24 cellular contexts compared by ENCODE assay signal in genomic region chr5:16788957-16789356, GRCh38.
A peak's percentile ranks its signal among the peaks of the same experiment; 100 is the strongest.
DNase-seq lines count a peak whose midpoint lies in the region; ATAC-seq, FAIRE-seq and TF ChIP-seq lines count a peak whose summit lies in the region.
"Had no signal": no experiment of that assay in that cellular context is flagged by ENCODE, and none has a peak within 500 bp of the region (broad histone marks: within the 10 kb centered on the region; RNA-seq: fewer than 3 reads in every experiment).

No MANE protein-coding gene starts in this region.

- H3K36me3 ChIP-seq in mammary epithelial cell (ENCODE audit: insufficient read depth, low read length) (no peaks in the 10 kb centered on the region), GM12878 (ENCODE audit: control insufficient read depth in 2 of 2, insufficient read depth in 2 of 2, low read length in 1 of 2) (no peaks in the 10 kb centered on the region), left lung (no peaks in the 10 kb centered on the region), GM23248 (ENCODE audit: low read depth) (no peaks in the 10 kb centered on the region)
- H3K36me3 ChIP-seq: BLaER1 had no signal

- dilution Hi-C loops in mammary epithelial cell (cut with HindIII; ENCODE audit: low sequenced_read_pairs): no loop called here

- H3K9me3 ChIP-seq in mammary epithelial cell (replicated peaks; ENCODE audit: insufficient read depth, low read length): no peaks in the 10 kb centered on the region
- H3K9me3 ChIP-seq in GM12878 (replicated peaks; ENCODE audit: control insufficient read depth, insufficient read depth, low read length): no peaks in the 10 kb centered on the region; the same call in 1 of the 3 replicates
- no peaks in the 10 kb centered on the region for H3K9me3 ChIP-seq in left lung
- H3K9me3 ChIP-seq in GM23248 (ENCODE audit: low read depth): no peaks in the 10 kb centered on the region
- H3K9me3 ChIP-seq: BLaER1, Caco-2, HAP-1 had no signal

- no peaks in the 10 kb centered on the region for H3K9me2 ChIP-seq in GM23248 (ENCODE audit: insufficient read depth)

- RAD21 ChIA-PET in GM12878 (lab: Charles Lee; ENCODE audit: unreplicated experiment): no interaction called here

- H3K4me2 ChIP-seq in mammary epithelial cell (ENCODE audit: insufficient read depth, low read depth, low read length) (no peak overlapping the region), GM12878 (ENCODE audit: control insufficient read depth, insufficient read depth) (no peak overlapping the region), GM23248 (ENCODE audit: unreplicated experiment) (no peak overlapping the region)

- DNase-seq in MCF 10A (ENCODE audit: unreplicated experiment) (no peak), mammary epithelial cell (no peak), HFFc6 (no peak), GM12878 (ENCODE audit: low read depth, low spot score) (no peak), mesenteric fat pad (ENCODE audit: low spot score) (peak; percentile 26), mesothelial cell of epicardium (ENCODE audit: low spot score in 2 of 2, unreplicated experiment in 2 of 2) (no peak), left lung (no peak), GM23248 (no peak)
- DNase-seq: Caco-2; CD4-positive, CD25-positive, alpha-beta regulatory T cell; CD8-positive, alpha-beta T cell; DMS153; EL; GDM1; GOT3 had no signal

- H3K27me3 Mint-ChIP-seq in MCF 10A (ENCODE audit: insufficient read depth, unreplicated experiment) (no peaks in the 10 kb centered on the region), HFFc6 (ENCODE audit: insufficient read depth) (peaks cover 2% of the 10 kb centered on the region), mesothelial cell of epicardium (ENCODE audit: low read depth) (no peaks in the 10 kb centered on the region)

- H3K79me2 ChIP-seq in mammary epithelial cell (ENCODE audit: insufficient read depth, low read length) (peaks cover 86% of the 10 kb centered on the region), GM12878 (ENCODE audit: control insufficient read depth, insufficient read depth, low read length) (no peaks in the 10 kb centered on the region), GM23248 (ENCODE audit: insufficient read depth) (peaks cover 100% of the 10 kb centered on the region)

- SMC1A ChIA-PET in GM12878 (lab: Charles Lee; ENCODE audit: uncharacterized antibody, unreplicated experiment): no interaction called here

- H3K36me3 Mint-ChIP-seq in MCF 10A (ENCODE audit: insufficient read depth, unreplicated experiment) (no peaks in the 10 kb centered on the region), HFFc6 (ENCODE audit: low read depth) (peaks cover 22% of the 10 kb centered on the region), mesothelial cell of epicardium (peaks cover 15% of the 10 kb centered on the region)
- H3K36me3 Mint-ChIP-seq: CD4-positive, CD25-positive, alpha-beta regulatory T cell; CD8-positive, alpha-beta T cell had no signal

- no peak for TF ChIP-seq EP300 in GM12878 (IDR thresholded peaks at IDR 0.05; ENCODE audit: borderline replicate concordance in 1 of 2, control insufficient read depth in 1 of 2, low read depth in 2 of 2, low read length in 2 of 2)

- no peak for TF ChIP-seq CTCF in MCF 10A (IDR thresholded peaks at IDR 0.05; ENCODE audit: unreplicated experiment)
- TF ChIP-seq CTCF in mammary epithelial cell (conservative IDR thresholded peaks at IDR 0.05 in 1 of 2, IDR thresholded peaks at IDR 0.05 in 1 of 2; ENCODE audit: extremely low read depth in 1 of 2, insufficient read depth in 1 of 2, low read depth in 1 of 2, low read length in 2 of 2): no peak
- TF ChIP-seq CTCF in HFFc6 (IDR thresholded peaks at IDR 0.05): no peak
- TF ChIP-seq CTCF in GM12878 (IDR thresholded peaks at IDR 0.05 in 2 of 3, conservative IDR thresholded peaks at IDR 0.05 in 1 of 3; ENCODE audit: control insufficient read depth in 2 of 3, extremely low read depth in 1 of 3, insufficient read depth in 1 of 3, low read depth in 3 of 3, low read length in 3 of 3): no peak
- no peak for TF ChIP-seq CTCF in mesothelial cell of epicardium (IDR thresholded peaks at IDR 0.05; ENCODE audit: unreplicated experiment)
- TF ChIP-seq CTCF in left lung (IDR thresholded peaks at IDR 0.05): no peak

- no peak overlapping the region for H3K9ac ChIP-seq in mammary epithelial cell (ENCODE audit: insufficient read depth, low read length)
- no peak overlapping the region for H3K9ac ChIP-seq in GM12878 (ENCODE audit: control insufficient read depth, insufficient read depth, low read length)
- H3K9ac ChIP-seq in GM23248: no peak overlapping the region
- H3K9ac ChIP-seq: BLaER1 had no signal

- H3K4me3 Mint-ChIP-seq in MCF 10A (ENCODE audit: unreplicated experiment) (no peak overlapping the region), HFFc6 (no peak overlapping the region), mesothelial cell of epicardium (no peak overlapping the region)
- H3K4me3 Mint-ChIP-seq: B cell; CD4-positive, CD25-positive, alpha-beta regulatory T cell; CD8-positive, alpha-beta T cell had no signal

- H3K27ac ChIP-seq in mammary epithelial cell (ENCODE audit: insufficient read depth, low read depth, low read length): no peak overlapping the region
- no peak overlapping the region for H3K27ac ChIP-seq in GM12878 (ENCODE audit: control insufficient read depth, insufficient read depth)
- no peak overlapping the region for H3K27ac ChIP-seq in left lung
- no peak overlapping the region for H3K27ac ChIP-seq in GM23248
- H3K27ac ChIP-seq: 22Rv1, BLaER1, C4-2B had no signal

- no peak for TF ChIP-seq POLR2A in GM12878 (IDR thresholded peaks at IDR 0.05; ENCODE audit: low read depth, low read length)

- CTCF ChIA-PET in MCF 10A (lab: Yijun Ruan, JAX) (interaction anchor here (0.7 to 7.9 kb wide), 4 partner anchors 10 to 402 kb away, joined by 3 to 92 read pairs (median 4); no protein-coding TSS in a partner anchor), mammary epithelial cell (lab: Charles Lee; ENCODE audit: low non-redundant PET) (no interaction called here), GM12878 (lab: Yijun Ruan, JAX) (interaction anchor here (1.4 to 3.2 kb wide), 2 partner anchors 343 to 401 kb away, joined by 5 to 8 read pairs; no protein-coding TSS in a partner anchor)

- BruUV-seq in MCF 10A (replicated peaks; lab: Mats Ljungman, UMichigan): no TSS peak
- BruUV-seq in mammary epithelial cell (replicated peaks; lab: Mats Ljungman, UMichigan): no TSS peak
- no TSS peak for BruUV-seq in GM12878 (replicated peaks; lab: Mats Ljungman, UMichigan)

- H4K20me1 ChIP-seq in mammary epithelial cell (ENCODE audit: insufficient read depth, low read length) (no peaks in the 10 kb centered on the region), GM12878 (ENCODE audit: control insufficient read depth, insufficient read depth) (no peaks in the 10 kb centered on the region), GM23248 (ENCODE audit: insufficient read depth) (no peaks in the 10 kb centered on the region)
- H4K20me1 ChIP-seq: BLaER1 had no signal

- H3K27ac Mint-ChIP-seq in MCF 10A (ENCODE audit: low read depth, unreplicated experiment): peak overlapping the region; percentile 66
- H3K27ac Mint-ChIP-seq in HFFc6: peak overlapping the region; percentile 10; the same call in 1 of the 2 replicates
- no peak overlapping the region for H3K27ac Mint-ChIP-seq in mesothelial cell of epicardium
- H3K27ac Mint-ChIP-seq: B cell; CD4-positive, CD25-positive, alpha-beta regulatory T cell; CD8-positive, alpha-beta T cell had no signal

- H3K4me3 ChIP-seq in mammary epithelial cell (replicated peaks in 1 of 3; ENCODE audit: insufficient read depth in 1 of 3, low read depth in 2 of 3, low read length in 3 of 3) (no peak overlapping the region), GM12878 (no peak overlapping the region), left lung (no peak overlapping the region), GM23248 (no peak overlapping the region)
- H3K4me3 ChIP-seq: BLaER1, HAP-1 had no signal

- 81% methylated on average over 5 of the region's 5 CpGs for WGBS in mammary epithelial cell (ENCODE audit: low coverage, missing lambda C conversion rate)
- WGBS in GM12878 (ENCODE audit: insufficient coverage, insufficient replicate concordance, low lambda C conversion rate, missing lambda C conversion rate): 23% methylated on average over 5 of the region's 5 CpGs
- WGBS in GM23248 (ENCODE audit: low coverage in 1 of 2, low lambda C conversion rate in 2 of 2, missing lambda C conversion rate in 2 of 2), 2 experiments: 97 to 98% methylated on average over 5 of the region's 5 CpGs

- intact Hi-C loops in MCF 10A (cut with micrococcal nuclease): no loop called here
- intact Hi-C loops in mammary epithelial cell (cut with micrococcal nuclease): no loop called here
- intact Hi-C loops in GM12878 (cut with micrococcal nuclease; ENCODE audit: unreplicated experiment): no loop called here
- intact Hi-C loops in left lung (cut with DNase I): loop anchor here (5.0 to 10.0 kb wide), 2 partner anchors 396 to 403 kb away; no protein-coding TSS in a partner anchor

- in situ Hi-C loops in mammary epithelial cell (cut with MboI; ENCODE audit: low sequenced_read_pairs in 2 of 2) (no loop called here), GM12878 (cut with MboI) (loop anchor here (25.0 kb wide), 1 partner anchor 1523 kb away; no protein-coding TSS in a partner anchor), GM23248 (cut with MboI) (loop anchor here (5.0 kb wide), 1 partner anchor 398 kb away; no protein-coding TSS in a partner anchor)

- peaks cover 3% of the 10 kb centered on the region for H3K4me1 ChIP-seq in mammary epithelial cell (ENCODE audit: insufficient read depth, low read length)
- peaks cover 10% of the 10 kb centered on the region for H3K4me1 ChIP-seq in GM12878 (ENCODE audit: control insufficient read depth, insufficient read depth, low read length)
- peaks cover 0 to 4% of the 10 kb centered on the region in 2 donors for H3K4me1 ChIP-seq in left lung
- H3K4me1 ChIP-seq in GM23248 (ENCODE audit: insufficient read depth): peaks cover 20% of the 10 kb centered on the region
- H3K4me1 ChIP-seq: Caco-2 had no signal

- H3K27me3 ChIP-seq in mammary epithelial cell (ENCODE audit: insufficient read depth, low read length): no peaks in the 10 kb centered on the region
- H3K27me3 ChIP-seq in GM12878 (replicated peaks in 1 of 2; ENCODE audit: control insufficient read depth in 2 of 2, insufficient read depth in 2 of 2, low read length in 1 of 2): no peaks in the 10 kb centered on the region
- H3K27me3 ChIP-seq in left lung: no peaks in the 10 kb centered on the region
- no peaks in the 10 kb centered on the region for H3K27me3 ChIP-seq in GM23248 (replicated peaks; ENCODE audit: insufficient read depth)
- H3K27me3 ChIP-seq: BLaER1 had no signal

- peaks cover 36% of the 10 kb centered on the region for H3K4me1 Mint-ChIP-seq in MCF 10A (ENCODE audit: insufficient read depth, unreplicated experiment)
- H3K4me1 Mint-ChIP-seq in HFFc6 (ENCODE audit: low read depth): peaks cover 71% of the 10 kb centered on the region
- H3K4me1 Mint-ChIP-seq in mesothelial cell of epicardium: peaks cover 13% of the 10 kb centered on the region

- no peak for TF ChIP-seq RAD21 in GM12878 (IDR thresholded peaks at IDR 0.05; ENCODE audit: insufficient read depth, low read depth, low read length)

- peaks cover 39% of the 10 kb centered on the region; the same call in 1 of the 2 replicates for H3F3A ChIP-seq in GM23248 (ENCODE audit: insufficient read depth)

- no peak for FAIRE-seq in GM12878 (lab: Jason Lieb, UNC)
- FAIRE-seq: A204.1, GM12891, GM18507, H54 had no signal

- POLR2A ChIA-PET in MCF 10A (lab: Yijun Ruan, JAX) (no interaction called here), GM12878 (lab: Charles Lee) (no interaction called here)

- ATAC-seq in GM12878 (no peak), left lung (no peak)
- ATAC-seq: CD8-positive, alpha-beta T cell had no signal

- H3K9me3 Mint-ChIP-seq in MCF 10A (ENCODE audit: unreplicated experiment) (no peaks in the 10 kb centered on the region), HFFc6 (no peaks in the 10 kb centered on the region), mesothelial cell of epicardium (no peaks in the 10 kb centered on the region)
- H3K9me3 Mint-ChIP-seq: CD4-positive, CD25-positive, alpha-beta regulatory T cell; CD8-positive, alpha-beta T cell had no signal

- H2AFZ ChIP-seq in mammary epithelial cell (ENCODE audit: low read depth, low read length) (no peak overlapping the region), GM12878 (ENCODE audit: control insufficient read depth, low read depth, low read length) (no peak overlapping the region), GM23248 (no peak overlapping the region)

Comparison
In these comparisons a context has a peak if more than half of its experiments do, and no peak if none do; other contexts are left out.
1. intact Hi-C loops: an anchor here in left lung (5.0 to 10.0 kb wide); none called in MCF 10A, mammary epithelial cell and GM12878.
2. in situ Hi-C loops: an anchor here in GM12878 (25.0 kb wide) and GM23248 (5.0 kb wide); none called in mammary epithelial cell.